In the genomic region with DNA sequence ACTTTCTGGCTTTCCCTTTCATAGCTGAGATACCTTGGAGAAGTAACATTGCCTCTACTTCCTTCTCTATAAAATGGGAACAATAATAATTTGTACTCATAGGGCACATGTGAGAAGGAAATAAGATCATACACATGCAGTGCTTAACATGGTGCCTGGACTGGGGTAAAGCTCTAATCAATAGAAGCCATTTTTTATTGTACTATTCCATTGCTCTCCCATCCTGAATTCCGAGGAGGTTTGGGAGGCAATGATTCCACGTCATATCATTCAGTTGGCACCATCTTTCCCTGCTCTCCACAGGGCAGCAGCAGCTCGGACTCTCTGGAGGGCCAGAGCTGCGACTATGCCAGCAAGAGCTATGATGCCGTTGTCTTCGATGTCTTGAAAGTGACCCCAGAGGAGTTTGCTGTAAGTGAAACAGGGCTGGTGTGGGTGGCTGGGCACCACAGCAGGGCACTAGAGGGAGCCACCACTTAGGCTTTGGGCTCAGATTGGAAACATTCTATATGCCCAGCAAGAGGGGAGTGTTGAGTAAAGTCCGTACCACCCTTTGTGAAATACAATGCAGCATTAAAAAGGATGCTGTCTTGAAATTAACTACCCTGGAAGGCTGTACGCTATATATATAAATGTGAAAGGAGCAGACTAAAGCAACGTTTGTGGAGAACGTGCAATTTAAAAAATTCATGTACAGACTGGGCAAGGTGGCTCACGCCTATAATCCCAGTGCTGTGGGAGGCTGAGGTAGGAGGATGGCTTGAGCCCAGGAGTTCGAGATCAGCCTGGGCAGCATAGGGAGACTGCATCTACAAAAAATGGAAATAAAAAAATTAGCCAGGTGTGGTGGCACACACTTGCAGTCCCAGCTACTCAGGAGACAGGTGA, we compare ENCODE assay signal across 8 cellular contexts. TPM values are rescaled to one million over a fixed set of nuclear protein-coding genes. Genes with fewer than 3 reads are reported as not detected.
DNase-seq lines count a peak whose midpoint lies in the region; ATAC-seq and TF ChIP-seq lines count a peak whose summit lies in the region.

No MANE protein-coding gene starts in this region.

- peak; percentile 99 for TF ChIP-seq CTCF in fibroblast of pulmonary artery (IDR thresholded peaks at IDR 0.05; ENCODE audit: low read length, missing control alignments)

- no peak for ATAC-seq in GM19328 (IDR thresholded peaks at IDR 0.05; ENCODE audit: unreplicated experiment)

- DNase-seq in AG08396 (ENCODE audit: low spot score) (peak; percentile 64), GM19240 (ENCODE audit: insufficient read length, low spot score) (peak; percentile 47), NOMO-1 (lab: John Stamatoyannopoulos, UW; ENCODE audit: unreplicated experiment in 2 of 2) (peak; percentile 10 to 22), activated T-cell treated with anti-CD3 and anti-CD28 coated beads for 24 hours (ENCODE audit: low read depth) (peak; percentile 28), fibroblast of pulmonary artery (ENCODE audit: low read depth) (peak; percentile 81), occipital lobe (lab: John Stamatoyannopoulos, UW) (peak; percentile 18), NCI-H226 (no peak)

- H3K4me3 ChIP-seq in fibroblast of pulmonary artery (replicated peaks; ENCODE audit: low read depth, low read length), result no peak overlapping the region

RNA-seq across cellular contexts. Expression of a gene that starts 51.2 kb away (rescaled TPM):
- total RNA-seq in occipital lobe, result 86.6 TPM
